1 cellular context compared by ENCODE assay signal in the genomic region with DNA sequence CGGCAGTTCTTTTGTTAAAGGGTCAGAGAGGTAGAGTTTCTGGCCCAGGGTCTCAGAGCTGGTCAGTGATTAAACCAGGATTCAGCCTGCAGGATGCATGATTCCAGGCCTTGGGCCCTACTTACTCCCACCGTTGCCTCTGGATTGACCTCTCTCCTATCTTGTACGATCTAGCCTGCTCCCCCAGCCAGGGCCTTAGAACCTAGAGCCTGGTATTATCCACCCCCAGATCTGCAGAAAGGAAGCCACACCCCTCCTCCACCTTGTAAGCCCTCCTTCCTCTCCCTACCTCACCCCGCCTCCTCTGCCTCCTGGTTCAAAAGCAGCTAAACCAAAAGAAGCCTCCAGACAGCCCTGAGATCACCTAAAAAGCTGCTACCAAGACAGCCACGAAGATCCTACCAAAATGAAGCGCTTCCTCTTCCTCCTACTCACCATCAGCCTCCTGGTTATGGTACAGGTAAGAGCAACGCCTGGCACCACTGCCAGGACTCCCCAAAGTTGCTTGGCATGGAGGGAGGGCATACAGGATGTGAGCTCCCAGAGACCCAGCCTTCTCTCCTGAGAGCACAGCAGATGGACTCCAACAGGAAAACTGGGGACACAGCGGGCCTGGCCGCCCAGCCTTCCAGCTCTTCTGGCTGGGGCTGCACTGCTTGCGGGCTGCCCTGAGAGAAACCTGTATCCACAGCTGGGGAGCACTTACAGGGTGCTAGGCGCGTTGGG.
TF ChIP-seq lines count a peak whose summit lies in the region.

TSS of gene CD52 (plus strand) at position 347 of the 726 bp plus-strand sequence. CDS start at position 407, 60 bp downstream.

TF ChIP-seq in HEK293T, 16 proteins besides CTCF, POLR2A, EP300 and RAD21 (continued from another document):
- TF ChIP-seq FOXM1 (IDR thresholded peaks at IDR 0.05; ENCODE audit: borderline replicate concordance) (no peak), FOXA1 (IDR thresholded peaks at IDR 0.05) (no peak), SUZ12 (IDR thresholded peaks at IDR 0.05) (no peak), ELF4 (IDR thresholded peaks at IDR 0.05) (no peak), FOXK2 (IDR thresholded peaks at IDR 0.05) (no peak), CTBP1 (IDR thresholded peaks at IDR 0.05; ENCODE audit: borderline replicate concordance) (no peak), ARNT (IDR thresholded peaks at IDR 0.05) (no peak)
TF ChIP-seq in HEK293T: peak in this region for 0.
